22 cellular contexts compared by ENCODE assay signal in genomic region chr14:64422006-64422405, GRCh38.
"Had no signal": no experiment of that assay in that cellular context is flagged by ENCODE, and none has a peak within 500 bp of the region (broad histone marks: within the 10 kb centered on the region; RNA-seq: fewer than 3 reads in every experiment).

No MANE protein-coding gene starts in this region.

- H3K27me3 Mint-ChIP-seq: activated naive CD4-positive, alpha-beta T cell treated with anti-CD3 and anti-CD28 coated beads, Interleukin-2, amount 10 ng/mL, durations not matched to agents 7 days and 5 days; stimulated activated naive CD8-positive, alpha-beta T cell treated with anti-CD3 and anti-CD28 coated beads, Interleukin-15, Interleukin-2, amounts not matched to agents 100 ng/mL and 50 ng/mL, for 24 hours had no signal

- H3K27ac ChIP-seq: coronary artery, esophagus muscularis mucosa, hepatocyte, lower lobe of right lung, pancreas, right atrium auricular region, tibial artery had no signal

- H3K27ac Mint-ChIP-seq: activated naive CD4-positive, alpha-beta T cell treated with anti-CD3 and anti-CD28 coated beads, Interleukin-2, amount 10 ng/mL, durations not matched to agents 7 days and 5 days; immature natural killer cell had no signal

- DNase-seq: activated effector memory CD4-positive, alpha-beta T cell treated with anti-CD3 and anti-CD28 coated beads, Interleukin-2, amount 50 U/mL, for 16 hours; activated naive CD4-positive, alpha-beta T cell treated with anti-CD3 and anti-CD28 coated beads, Interleukin-2, amount 10 ng/mL, durations not matched to agents 7 days and 5 days; activated T-cell treated with anti-CD3 and anti-CD28 coated beads, Interleukin-2, amount 50 U/mL, for 1 hour; cerebellar nuclear complex; glutamatergic neuron; immature natural killer cell; lower lobe of right lung; mesendoderm; mucosa of descending colon; nephron progenitor cell; pancreas; psoas muscle; stimulated activated CD4-positive, alpha-beta T cell treated with anti-CD3 and anti-CD28 coated beads, Interleukin-12 subunit alpha, Interleukin-12 subunit beta, amount 100 ng/mL, for 4 hours; stimulated activated CD4-positive, alpha-beta T cell treated with anti-CD3 and anti-CD28 coated beads, Interleukin-4, amount 100 ng/mL, for 4 hours; substantia nigra; tibial artery had no signal

- H3K4me3 Mint-ChIP-seq: activated naive CD4-positive, alpha-beta T cell treated with anti-CD3 and anti-CD28 coated beads, Interleukin-2, amount 10 ng/mL, durations not matched to agents 7 days and 5 days; immature natural killer cell; nephron progenitor cell; stimulated activated naive CD8-positive, alpha-beta T cell treated with anti-CD3 and anti-CD28 coated beads, Interleukin-15, Interleukin-2, amounts not matched to agents 100 ng/mL and 50 ng/mL, for 24 hours had no signal

- H3K4me1 Mint-ChIP-seq: activated naive CD4-positive, alpha-beta T cell treated with anti-CD3 and anti-CD28 coated beads, Interleukin-2, amount 10 ng/mL, durations not matched to agents 7 days and 5 days had no signal

- H3K27me3 ChIP-seq: esophagus muscularis mucosa, hepatocyte, pancreas, right atrium auricular region, tibial artery had no signal

- ATAC-seq: left lobe of liver, lower lobe of right lung, mucosa of descending colon, pancreas had no signal

- H3K4me3 ChIP-seq: coronary artery, esophagus muscularis mucosa, hepatocyte, lower lobe of right lung, mucosa of descending colon, pancreas, psoas muscle, right atrium auricular region, tibial artery had no signal

- H3K4me1 ChIP-seq: esophagus muscularis mucosa, lower lobe of right lung, pancreas, right atrium auricular region, tibial artery had no signal

- H3K9me3 ChIP-seq: esophagus muscularis mucosa, lower lobe of right lung, mucosa of descending colon, pancreas, psoas muscle, right atrium auricular region, tibial artery had no signal

- H3K9me3 Mint-ChIP-seq: activated naive CD4-positive, alpha-beta T cell treated with anti-CD3 and anti-CD28 coated beads, Interleukin-2, amount 10 ng/mL, durations not matched to agents 7 days and 5 days; immature natural killer cell; nephron progenitor cell; stimulated activated naive CD8-positive, alpha-beta T cell treated with anti-CD3 and anti-CD28 coated beads, Interleukin-15, Interleukin-2, amounts not matched to agents 100 ng/mL and 50 ng/mL, for 24 hours had no signal
